8 cellular contexts compared by ENCODE assay signal in genomic region chr22:37229012-37229804, GRCh38. TPM values are rescaled to one million over a fixed set of nuclear protein-coding genes. Genes with fewer than 3 reads are reported as not detected.
DNase-seq lines count a peak whose midpoint lies in the region; ATAC-seq and TF ChIP-seq lines count a peak whose summit lies in the region.

No MANE protein-coding gene starts in this region.

- H4K8ac ChIP-seq in mesendoderm (ENCODE audit: low read depth, low read length): no peak overlapping the region

- H3K4ac ChIP-seq in mesendoderm (ENCODE audit: low read depth, low read length): no peak overlapping the region

- H2BK15ac ChIP-seq in mesendoderm (replicated peaks; ENCODE audit: low read depth): no peak overlapping the region

- H3K36me3 Mint-ChIP-seq in natural killer cell: peaks cover 14% of the 10 kb centered on the region

- no peak overlapping the region for H3K27ac ChIP-seq in mesendoderm (ENCODE audit: low read depth, low read length)

- intact Hi-C loops in natural killer cell (cut with micrococcal nuclease): loop anchor here (2.0 to 5.0 kb wide), 2 partner anchors 30 to 33 kb away; no protein-coding TSS in a partner anchor

- H3K18ac ChIP-seq in mesendoderm (ENCODE audit: low read length): no peak overlapping the region

- no peak for TF ChIP-seq CTCF in astrocyte of the spinal cord (IDR thresholded peaks at IDR 0.05; ENCODE audit: low read depth, low read length)
- no peak for TF ChIP-seq CTCF in natural killer cell (IDR thresholded peaks at IDR 0.05)

- no peaks in the 10 kb centered on the region for H3K9me3 Mint-ChIP-seq in natural killer cell

- no peaks in the 10 kb centered on the region for H3K79me2 ChIP-seq in mesendoderm (ENCODE audit: control insufficient read depth, insufficient read depth, low read length)

- ATAC-seq in natural killer cell (peak; percentile 38 to 59 (median 49)), HG03354 (IDR thresholded peaks at IDR 0.05; ENCODE audit: poor library complexity, severe bottlenecking, unreplicated experiment) (no peak)

- no peak overlapping the region for H3K4me3 ChIP-seq in astrocyte of the spinal cord (ENCODE audit: low read depth, low read length)
- H3K4me3 ChIP-seq in mesendoderm (ENCODE audit: low read length): no peak overlapping the region

- DNase-seq in Caki2 (ENCODE audit: low read depth) (peak; percentile 69), M059J (ENCODE audit: low read depth) (peak; percentile 90), astrocyte of the spinal cord (ENCODE audit: low read depth, low spot score) (peak; percentile 82), natural killer cell (peak; percentile 55), cerebellum (ENCODE audit: low spot score) (no peak), mesendoderm (no peak), COLO668 (lab: John Stamatoyannopoulos, UW; ENCODE audit: unreplicated experiment) (no peak)

- no CpG with 5 or more reads among the region's 7 CpGs for WGBS in mesendoderm (ENCODE audit: extremely low coverage, insufficient coverage, low lambda C conversion rate)

- no peak overlapping the region for H3K23ac ChIP-seq in mesendoderm (ENCODE audit: low read length)

- H3K27me3 ChIP-seq in mesendoderm (ENCODE audit: insufficient read depth, low read length, poor library complexity): no peaks in the 10 kb centered on the region

- H3K27ac Mint-ChIP-seq in natural killer cell: peak overlapping the region; percentile 93 to 98

- no peak overlapping the region for H4K5ac ChIP-seq in mesendoderm (ENCODE audit: low read length)

- no peak overlapping the region for H2AK5ac ChIP-seq in mesendoderm (ENCODE audit: low read length)

- H3K9ac ChIP-seq in mesendoderm (ENCODE audit: low read length): no peak overlapping the region

- peaks cover 82 to 90% of the 10 kb centered on the region in 2 donors for H3K4me1 Mint-ChIP-seq in natural killer cell

- no peak overlapping the region for H3K56ac ChIP-seq in mesendoderm (ENCODE audit: low read length)

- H3K4me2 ChIP-seq in mesendoderm (ENCODE audit: low read length): no peak overlapping the region

- no peaks in the 10 kb centered on the region for H3K27me3 Mint-ChIP-seq in natural killer cell (ENCODE audit: low read depth in 2 of 2)

- H3K79me1 ChIP-seq in mesendoderm (ENCODE audit: low read length): no peaks in the 10 kb centered on the region

- no peak overlapping the region for H2BK5ac ChIP-seq in mesendoderm (ENCODE audit: low read length)

- no peaks in the 10 kb centered on the region for H3K4me1 ChIP-seq in mesendoderm (ENCODE audit: control insufficient read depth, low read depth, low read length)

- in situ Hi-C loops in Caki2 (cut with HindIII; ENCODE audit: low pct_unique_long_range_greater_than_20kb, low sequenced_read_pairs): no loop called here
- in situ Hi-C loops in astrocyte of the spinal cord (cut with HindIII; ENCODE audit: low sequenced_read_pairs): no loop called here

- H2BK120ac ChIP-seq in mesendoderm (ENCODE audit: low read depth, low read length): no peak overlapping the region

- no peaks in the 10 kb centered on the region for H3K36me3 ChIP-seq in mesendoderm (ENCODE audit: control insufficient read depth, insufficient read depth, low read length)

- peak overlapping the region; percentile 81 for H3K4me3 Mint-ChIP-seq in natural killer cell

RNA-seq across cellular contexts. Expression of gene RAC2, which starts 14.9 kb away (rescaled TPM):
- total RNA-seq in Caki2 (2014; rRNA removed; shearing (Covaris generic); ENCODE audit: low replicate concordance): 16.2 and 20.6 TPM in 2 replicates
- 3.7 and 5.0 TPM in 2 replicates for total RNA-seq in M059J (2014; rRNA removed; shearing (Covaris generic))
- total RNA-seq in natural killer cell (100 to 1,000 TPM; 647 to 744 (median 741) TPM), cerebellum (0.64 TPM)
- 4.6 TPM for polyA plus RNA-seq in mesendoderm (2013, experiment 1 of 2)
- polyA plus RNA-seq in mesendoderm (2013, experiment 2 of 2): 4.7 TPM

RNA-seq across cellular contexts. Expression of gene SSTR3, which starts 16.9 kb away (rescaled TPM):
- not detected in 2 replicates for total RNA-seq in Caki2 (2014; rRNA removed; shearing (Covaris generic); ENCODE audit: low replicate concordance)
- total RNA-seq in M059J (2014; rRNA removed; shearing (Covaris generic)): not detected in 2 replicates
- total RNA-seq in natural killer cell (under 1 TPM; 0.20 to 0.64 (median 0.23) TPM), cerebellum (0.27 TPM)
- polyA plus RNA-seq in mesendoderm (2013, experiment 1 of 2): 0.03 TPM
- polyA plus RNA-seq in mesendoderm (2013, experiment 2 of 2): 0.01 TPM

RNA-seq across cellular contexts. Expression of gene C1QTNF6, which starts 41.2 kb away (rescaled TPM):
- 14.1 and 14.9 TPM in 2 replicates for total RNA-seq in Caki2 (2014; rRNA removed; shearing (Covaris generic); ENCODE audit: low replicate concordance)
- total RNA-seq in M059J (2014; rRNA removed; shearing (Covaris generic)): 14.0 and 16.5 TPM in 2 replicates
- 10 to 100 TPM in 1 of 3 donors, 1 to 10 TPM in 2; 6.0 to 10.3 (median 6.7) TPM for total RNA-seq in natural killer cell
- total RNA-seq in cerebellum: 4.4 TPM
- polyA plus RNA-seq in mesendoderm (2013, experiment 1 of 2): 1.8 TPM
- polyA plus RNA-seq in mesendoderm (2013, experiment 2 of 2): 2.5 TPM

RNA-seq across cellular contexts. Expression of gene CYTH4, which starts 53.1 kb away (rescaled TPM):
- total RNA-seq in Caki2 (2014; rRNA removed; shearing (Covaris generic); ENCODE audit: low replicate concordance): 0.98 and 1.3 TPM in 2 replicates
- 0.25 and 0.27 TPM in 2 replicates for total RNA-seq in M059J (2014; rRNA removed; shearing (Covaris generic))
- total RNA-seq in natural killer cell: 100 to 1,000 TPM; 219 to 260 (median 249) TPM
- 3.9 TPM for total RNA-seq in cerebellum
- polyA plus RNA-seq in mesendoderm (2013, experiment 1 of 2): not detected
- polyA plus RNA-seq in mesendoderm (2013, experiment 2 of 2): not detected

Comparison
In these comparisons a context has a peak if more than half of its experiments do, and no peak if none do; other contexts are left out.
1. DNase-seq: peak in Caki2 (single experiment), M059J (single experiment), astrocyte of the spinal cord (single experiment) and natural killer cell (single experiment); none in cerebellum (single experiment), mesendoderm (single experiment) and COLO668 (single experiment).
2. RNA of gene RAC2, which starts 14.9 kb away (total RNA-seq): 647 to 744 TPM in natural killer cell; 16.2 to 20.6 TPM in Caki2, 3.7 to 5.0 TPM in M059J and 0.64 TPM in cerebellum (single experiment); every median in the first group is over 10 times any median in the second.